Comparison of ENCODE assay signal across 8 cellular contexts in genomic region chr12:63150255-63151060, GRCh38. TPM values are rescaled to one million over a fixed set of nuclear protein-coding genes. Genes with fewer than 3 reads are reported as not detected.
A peak's percentile ranks its signal among the peaks of the same experiment; 100 is the strongest.
DNase-seq lines count a peak whose midpoint lies in the region; ATAC-seq and TF ChIP-seq lines count a peak whose summit lies in the region.

No MANE protein-coding gene starts in this region.

- DNase-seq in DMS153 treated with DMSO at 0.1 percent for 48 hours (lab: John Stamatoyannopoulos, UW; ENCODE audit: unreplicated experiment), result peak; percentile 32
- peak; percentile 41 for DNase-seq in RWPE2 (ENCODE audit: low spot score)
- DNase-seq in Right ventricle myocardium superior, result peak; percentile 45
- DNase-seq in ovary, result peak in 3 of 5 donors; percentile 8 to 39 (median 9)
- DNase-seq in NK-92 (lab: John Stamatoyannopoulos, UW; ENCODE audit: unreplicated experiment), result no peak
- no peak for DNase-seq in SK-N-DZ (ENCODE audit: low spot score)
- no peak for DNase-seq in SJCRH30

- no peak for TF ChIP-seq EP300 in ovary (IDR thresholded peaks at IDR 0.05)

- peaks cover 96% of the 10 kb centered on the region for H3K27me3 ChIP-seq in RWPE2 (ENCODE audit: insufficient read depth, poor library complexity, severe bottlenecking)
- no peaks in the 10 kb centered on the region for H3K27me3 ChIP-seq in ovary
- no peaks in the 10 kb centered on the region for H3K27me3 ChIP-seq in SJCRH30

- 2 to 6% (median 3%) methylated on average over 41 to 81 of the region's 81 CpGs for WGBS in ovary, 3 donors

- ATAC-seq in RWPE2 (ENCODE audit: low read depth) (peak; percentile 27; the same call in 1 of the 3 replicates), Right ventricle myocardium superior (ENCODE audit: poor library complexity) (peak; percentile 58), HG03280 (IDR thresholded peaks at IDR 0.05; ENCODE audit: unreplicated experiment) (no peak)

- TF ChIP-seq POLR2A in ovary (IDR thresholded peaks at IDR 0.05), result no peak

- intact Hi-C loops in Right ventricle myocardium superior (cut with DNase I) (no loop called here), ovary (cut with DNase I) (no loop called here)

- H3K9me3 ChIP-seq in RWPE2 (ENCODE audit: severe bottlenecking) (peaks cover 2% of the 10 kb centered on the region), ovary (no peaks in the 10 kb centered on the region), SJCRH30 (replicated peaks) (no peaks in the 10 kb centered on the region)

- H3K36me3 ChIP-seq in RWPE2 (ENCODE audit: low read depth) (no peaks in the 10 kb centered on the region), ovary (no peaks in the 10 kb centered on the region), SJCRH30 (no peaks in the 10 kb centered on the region)

- H3K4me3 ChIP-seq in RWPE2 (ENCODE audit: severe bottlenecking) (no peak overlapping the region), ovary (peak overlapping the region; percentile 47), SJCRH30 (no peak overlapping the region)

- H3K27ac ChIP-seq in RWPE2 (ENCODE audit: poor library complexity, severe bottlenecking) (no peak overlapping the region), ovary (no peak overlapping the region), SJCRH30 (no peak overlapping the region)

- H3K4me1 ChIP-seq in RWPE2 (ENCODE audit: insufficient read depth, poor library complexity, severe bottlenecking) (no peaks in the 10 kb centered on the region), ovary (ENCODE audit: insufficient read depth) (peaks cover 3% of the 10 kb centered on the region), SJCRH30 (no peaks in the 10 kb centered on the region)

- TF ChIP-seq CTCF in RWPE2 (IDR thresholded peaks at IDR 0.05; ENCODE audit: poor library complexity, severe bottlenecking) (no peak), ovary (IDR thresholded peaks at IDR 0.05) (no peak)

RNA-seq across cellular contexts. Expression of gene AVPR1A, which starts 0.5 kb away (rescaled TPM):
- total RNA-seq in Right ventricle myocardium superior (1.5 TPM), ovary (1 to 10 TPM in 5 of 7 donors, under 1 TPM in 2; 0.40 to 7.7 (median 1.3) TPM)
- polyA plus RNA-seq in ovary, result 1 to 10 TPM in 1 of 2 donors, under 1 TPM in 1; 0.94 to 4.3 TPM
- 0.02 TPM in 1 of 2 replicates, not detected in the other for polyA plus RNA-seq in SK-N-DZ (2014; cell fraction: cytosol; rRNA removed)
- 0.03 and 0.24 TPM in 2 replicates for polyA plus RNA-seq in SK-N-DZ (2014; cell fraction: nucleus; rRNA removed)
- not detected in 2 replicates for total RNA-seq in SJCRH30 (2014; rRNA removed; shearing (Covaris generic))

Comparison
In these comparisons a context has a peak if more than half of its experiments do, and no peak if none do; other contexts are left out.
1. DNase-seq: peak in DMS153 treated with DMSO at 0.1 percent for 48 hours (single experiment), RWPE2 (single experiment), Right ventricle myocardium superior (single experiment) and ovary (3 of 5); none in NK-92 (single experiment), SK-N-DZ (single experiment) and SJCRH30 (0 of 2).